In genomic region chr18:37537868-37538525, GRCh38 we compare ENCODE assay signal across 9 cellular contexts. TPM values are rescaled to one million over a fixed set of nuclear protein-coding genes. Genes with fewer than 3 reads are reported as not detected.
DNase-seq lines count a peak whose midpoint lies in the region; ATAC-seq and TF ChIP-seq lines count a peak whose summit lies in the region.
"Had no signal": no experiment of that assay in that cellular context is flagged by ENCODE, and none has a peak within 500 bp of the region (broad histone marks: within the 10 kb centered on the region; RNA-seq: fewer than 3 reads in every experiment).

No MANE protein-coding gene starts in this region.

- H3K27me3 Mint-ChIP-seq in activated T-cell treated with anti-CD3 and anti-CD28 coated beads, Interleukin-2, amount 50 U/mL, for 72 hours (ENCODE audit: low read depth), result peaks cover 37% of the 10 kb centered on the region

- H3K4me2 ChIP-seq in parathyroid adenoma (ENCODE audit: low read length), result no peak overlapping the region

- H3K4me3 Mint-ChIP-seq in activated T-cell treated with anti-CD3 and anti-CD28 coated beads, Interleukin-2, amount 50 U/mL, for 72 hours, result no peak overlapping the region

- H3K27me3 ChIP-seq in parathyroid adenoma (ENCODE audit: control insufficient read depth, insufficient read depth, low read length), result no peaks in the 10 kb centered on the region

- H3K4me1 ChIP-seq in parathyroid adenoma, result no peaks in the 10 kb centered on the region

- ATAC-seq in GM19043 (IDR thresholded peaks at IDR 0.05; ENCODE audit: low read depth, unreplicated experiment) (peak; percentile 70), HG03196 (IDR thresholded peaks at IDR 0.05; ENCODE audit: unreplicated experiment) (peak; percentile 65)
- peak; percentile 41 to 51 for ATAC-seq in activated T-cell treated with anti-CD3 and anti-CD28 coated beads, Interleukin-2, amount 50 U/mL, for 72 hours (replicated peaks in 1 of 2)

- H3K36me3 Mint-ChIP-seq in activated T-cell treated with anti-CD3 and anti-CD28 coated beads, Interleukin-2, amount 50 U/mL, for 72 hours (ENCODE audit: insufficient read depth in 2 of 2), result no peaks in the 10 kb centered on the region

- H2AFZ ChIP-seq in parathyroid adenoma, result no peak overlapping the region

- no peak overlapping the region for H3K9ac ChIP-seq in parathyroid adenoma

- peaks cover 5% of the 10 kb centered on the region for H3K4me1 Mint-ChIP-seq in activated T-cell treated with anti-CD3 and anti-CD28 coated beads, Interleukin-2, amount 50 U/mL, for 72 hours (ENCODE audit: low read depth)

- no peak overlapping the region for H3K27ac Mint-ChIP-seq in activated T-cell treated with anti-CD3 and anti-CD28 coated beads, Interleukin-2, amount 50 U/mL, for 72 hours

- no peak overlapping the region for H3K27ac ChIP-seq in parathyroid adenoma

- no peaks in the 10 kb centered on the region for H3K36me3 ChIP-seq in parathyroid adenoma (ENCODE audit: control insufficient read depth, insufficient read depth, low read length)

- H3K4me3 ChIP-seq in parathyroid adenoma (ENCODE audit: low read depth, low read length), result no peak overlapping the region

- H3K9me3 ChIP-seq in parathyroid adenoma (ENCODE audit: control insufficient read depth, low read length), result no peaks in the 10 kb centered on the region

- no peaks in the 10 kb centered on the region for H3K79me2 ChIP-seq in parathyroid adenoma

- H3K9me3 Mint-ChIP-seq in activated T-cell treated with anti-CD3 and anti-CD28 coated beads, Interleukin-2, amount 50 U/mL, for 72 hours, result no peaks in the 10 kb centered on the region

- peak; percentile 68 for DNase-seq in COLO668 (lab: John Stamatoyannopoulos, UW; ENCODE audit: unreplicated experiment)
- peak; percentile 80 for DNase-seq in NCI-H69 (lab: John Stamatoyannopoulos, UW)
- DNase-seq in activated T-cell treated with anti-CD3 and anti-CD28 coated beads, Interleukin-2, amount 50 U/mL, for 72 hours, result peak; percentile 47 to 57
- DNase-seq in germinal center (ENCODE audit: low spot score), result peak; percentile 69
- no peak for DNase-seq in NCI-H774 (lab: John Stamatoyannopoulos, UW)

- TF ChIP-seq CTCF in parathyroid adenoma (IDR thresholded peaks at IDR 0.05), result peak; percentile 93

RNA-seq across cellular contexts. Expression of gene CELF4, which starts 27.6 kb away (rescaled TPM):
- not detected for total RNA-seq in activated T-cell treated with anti-CD3 and anti-CD28 coated beads, Interleukin-2, amount 50 U/mL, for 72 hours
- total RNA-seq: T-helper 2 cell treated with Interferon-gamma antibody and Interleukin-4, amounts not matched to agents 100 ng/mL and 5 ng/mL, for 36 hours had no signal
